In the genomic region with DNA sequence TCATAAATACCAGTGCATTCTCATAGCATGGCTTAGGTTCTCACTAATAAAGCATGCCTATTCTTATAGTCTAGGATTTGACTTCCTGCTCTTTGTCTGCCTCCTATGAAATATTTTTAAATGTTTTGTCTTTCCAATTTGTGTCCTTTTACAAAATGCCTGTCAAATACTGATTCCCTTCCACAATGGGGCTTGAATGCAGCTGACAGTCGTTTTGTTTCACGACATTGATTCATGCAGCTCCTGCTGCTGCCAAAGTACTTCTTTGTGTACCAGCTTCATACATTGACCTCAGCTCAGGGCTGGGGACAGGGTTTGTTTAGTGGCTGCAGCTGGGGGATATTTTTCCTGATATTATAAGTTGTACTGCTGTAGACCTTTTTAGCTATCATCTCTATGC, we compare ENCODE assay signal across 17 cellular contexts.
"Had no signal": no experiment of that assay in that cellular context is flagged by ENCODE, and none has a peak within 500 bp of the region (broad histone marks: within the 10 kb centered on the region; RNA-seq: fewer than 3 reads in every experiment).

No MANE protein-coding gene starts in this region.

- ATAC-seq: activated CD8-positive, alpha-beta T cell treated with anti-CD3 and anti-CD28 coated beads, Interleukin-2, amount 10 ng/mL, durations not matched to agents 7 days and 5 days; activated naive CD8-positive, alpha-beta T cell treated with anti-CD3 and anti-CD28 coated beads, Interleukin-2, amount 50 U/mL, for 24 hours; activated T-cell treated with anti-CD3 and anti-CD28 coated beads, Interleukin-2, amount 50 U/mL, for 4 hours; left lung; naive thymus-derived CD4-positive, alpha-beta T cell; pancreas; sciatic nerve had no signal

- H3K36me3 ChIP-seq: left lung, pancreas, stomach had no signal

- FAIRE-seq: frontal cortex, pancreas had no signal

- H3K27me3 Mint-ChIP-seq: activated CD4-positive, alpha-beta T cell treated with anti-CD3 and anti-CD28 coated beads, Interleukin-2, amount 10 ng/mL, durations not matched to agents 24 days and 14 days; activated naive CD4-positive, alpha-beta T cell treated with anti-CD3 and anti-CD28 coated beads, Interleukin-2, amount 10 ng/mL, durations not matched to agents 7 days and 5 days; activated naive CD8-positive, alpha-beta T cell treated with anti-CD3 and anti-CD28 coated beads, Interleukin-2, amount 50 U/mL, for 24 hours; central memory CD8-positive, alpha-beta T cell; naive thymus-derived CD4-positive, alpha-beta T cell had no signal

- H3K9me3 ChIP-seq: left lung, pancreas, stomach had no signal

- H3K27ac Mint-ChIP-seq: activated CD4-positive, alpha-beta T cell treated with anti-CD3 and anti-CD28 coated beads, Interleukin-2, amount 10 ng/mL, durations not matched to agents 24 days and 14 days; activated CD8-positive, alpha-beta T cell treated with anti-CD3 and anti-CD28 coated beads, Interleukin-2, amount 10 ng/mL, durations not matched to agents 7 days and 5 days; activated naive CD4-positive, alpha-beta T cell treated with anti-CD3 and anti-CD28 coated beads, Interleukin-2, amount 10 ng/mL, durations not matched to agents 7 days and 5 days; activated naive CD8-positive, alpha-beta T cell treated with anti-CD3 and anti-CD28 coated beads, Interleukin-2, amount 50 U/mL, for 24 hours; naive thymus-derived CD4-positive, alpha-beta T cell had no signal

- H3K27me3 ChIP-seq: left lung, pancreas, stomach had no signal

- H3K4me3 Mint-ChIP-seq: activated CD4-positive, alpha-beta T cell treated with anti-CD3 and anti-CD28 coated beads, Interleukin-2, amount 10 ng/mL, durations not matched to agents 24 days and 14 days; activated CD8-positive, alpha-beta T cell treated with anti-CD3 and anti-CD28 coated beads, Interleukin-2, amount 10 ng/mL, durations not matched to agents 7 days and 5 days; activated naive CD4-positive, alpha-beta T cell treated with anti-CD3 and anti-CD28 coated beads, Interleukin-2, amount 10 ng/mL, durations not matched to agents 7 days and 5 days; activated naive CD8-positive, alpha-beta T cell treated with anti-CD3 and anti-CD28 coated beads, Interleukin-2, amount 50 U/mL, for 24 hours; activated T-cell treated with anti-CD3 and anti-CD28 coated beads, Interleukin-2, amount 50 U/mL, for 4 hours; central memory CD8-positive, alpha-beta T cell; naive thymus-derived CD4-positive, alpha-beta T cell had no signal

- H3K36me3 Mint-ChIP-seq: activated naive CD4-positive, alpha-beta T cell treated with anti-CD3 and anti-CD28 coated beads, Interleukin-2, amount 10 ng/mL, durations not matched to agents 7 days and 5 days; naive thymus-derived CD4-positive, alpha-beta T cell had no signal

- H3K27ac ChIP-seq: coronary artery, left lung, pancreas, stomach had no signal

- DNase-seq: activated CD4-positive, alpha-beta T cell treated with anti-CD3 and anti-CD28 coated beads, Interleukin-2, amount 10 ng/mL, durations not matched to agents 24 days and 14 days; activated CD8-positive, alpha-beta T cell treated with anti-CD3 and anti-CD28 coated beads, Interleukin-2, amount 10 ng/mL, durations not matched to agents 7 days and 5 days; activated naive CD4-positive, alpha-beta T cell treated with anti-CD3 and anti-CD28 coated beads, Interleukin-2, amount 10 ng/mL, durations not matched to agents 7 days and 5 days; activated naive CD8-positive, alpha-beta T cell treated with anti-CD3 and anti-CD28 coated beads, Interleukin-2, amount 50 U/mL, for 24 hours; activated T-cell treated with anti-CD3 and anti-CD28 coated beads, Interleukin-2, amount 50 U/mL, for 4 hours; aorta; left lung; naive thymus-derived CD4-positive, alpha-beta T cell; pancreas; stimulated activated CD4-positive, alpha-beta T cell treated with anti-CD3 and anti-CD28 coated beads, Interleukin-4, amount 100 ng/mL, for 1 hour; stomach; T1000 had no signal

- H3K4me1 ChIP-seq: left lung, pancreas, stomach had no signal

- H3K4me1 Mint-ChIP-seq: activated CD4-positive, alpha-beta T cell treated with anti-CD3 and anti-CD28 coated beads, Interleukin-2, amount 10 ng/mL, durations not matched to agents 24 days and 14 days; activated naive CD4-positive, alpha-beta T cell treated with anti-CD3 and anti-CD28 coated beads, Interleukin-2, amount 10 ng/mL, durations not matched to agents 7 days and 5 days; activated naive CD8-positive, alpha-beta T cell treated with anti-CD3 and anti-CD28 coated beads, Interleukin-2, amount 50 U/mL, for 24 hours; central memory CD8-positive, alpha-beta T cell; naive thymus-derived CD4-positive, alpha-beta T cell had no signal

- H3K4me2 ChIP-seq: smooth muscle cell had no signal

- H3K4me3 ChIP-seq: coronary artery, left lung, pancreas, smooth muscle cell, stomach had no signal
